Comparison of ENCODE assay signal across 1 cellular context in genomic region chr9:122001491-122002201, GRCh38.
TF ChIP-seq lines count a peak whose summit lies in the region.

No MANE protein-coding gene starts in this region.

TF ChIP-seq in A549, 52 proteins besides CTCF, POLR2A, EP300 and RAD21 (continued from another document):
- TF ChIP-seq HOXB13 (CRISPR knock-in tag; IDR thresholded peaks at IDR 0.05; ENCODE audit: low read depth) (no peak), BCL3 (IDR thresholded peaks at IDR 0.05) (no peak), HES2 (IDR thresholded peaks at IDR 0.05) (no peak), ZSCAN20 (CRISPR knock-in tag; IDR thresholded peaks at IDR 0.05) (no peak), JUN (IDR thresholded peaks at IDR 0.05) (no peak)
